ENCODE assay signal across 1 cellular context in the genomic region with DNA sequence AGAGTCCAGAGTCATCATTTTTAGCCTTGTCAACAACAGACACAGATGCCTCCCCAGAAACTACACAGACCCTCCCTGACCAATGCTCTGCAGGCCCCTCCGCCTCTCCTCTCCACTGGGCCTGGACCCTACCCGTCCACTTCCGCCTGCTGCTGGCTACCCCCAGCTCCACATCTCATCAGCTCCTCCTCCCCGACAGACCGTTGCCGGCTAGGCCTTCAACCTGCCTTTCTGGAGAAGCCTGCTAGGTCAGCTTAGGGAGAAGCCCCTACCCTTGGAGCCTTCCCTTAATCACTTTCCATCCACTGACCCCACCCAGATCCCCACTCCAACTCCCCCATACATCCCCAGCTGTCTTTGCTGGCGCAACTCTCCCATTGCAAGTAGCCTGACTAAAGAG.
TF ChIP-seq lines count a peak whose summit lies in the region.

No MANE protein-coding gene starts in this region.

TF ChIP-seq in HepG2, 621 proteins besides CTCF, POLR2A, EP300 and RAD21:
- TF ChIP-seq ASH2L (IDR thresholded peaks at IDR 0.05; ENCODE audit: insufficient read length, low read depth, low read length) (no peak), POLR2G (IDR thresholded peaks at IDR 0.05; ENCODE audit: low read depth, low read length) (0 out of 2 replicates have a peak, but pooled peaks have one; percentile 23)
TF ChIP-seq in HepG2: peak in this region for 1.
